In genomic region chr4:158090323-158090722, GRCh38 we compare ENCODE assay signal across 14 cellular contexts.
DNase-seq lines count a peak whose midpoint lies in the region; ATAC-seq and TF ChIP-seq lines count a peak whose summit lies in the region.
"Had no signal": no experiment of that assay in that cellular context is flagged by ENCODE, and none has a peak within 500 bp of the region (broad histone marks: within the 10 kb centered on the region; RNA-seq: fewer than 3 reads in every experiment).

No MANE protein-coding gene starts in this region.

- no peak overlapping the region for H3K4me3 Mint-ChIP-seq in osteocyte (ENCODE audit: unreplicated experiment)
- H3K4me3 Mint-ChIP-seq: activated naive CD8-positive, alpha-beta T cell treated with anti-CD3 and anti-CD28 coated beads, Interleukin-2, amount 10 ng/mL, durations not matched to agents 7 days and 5 days; neural progenitor cell; type B pancreatic cell had no signal

- H3K79me2 ChIP-seq in MM.1S (ENCODE audit: low read length): no peaks in the 10 kb centered on the region

- H3F3A ChIP-seq in MM.1S (ENCODE audit: insufficient read depth, low read length): no peaks in the 10 kb centered on the region

- H3K27ac Mint-ChIP-seq in osteocyte (ENCODE audit: unreplicated experiment): peak overlapping the region; percentile 35
- H3K27ac Mint-ChIP-seq: activated naive CD8-positive, alpha-beta T cell treated with anti-CD3 and anti-CD28 coated beads, Interleukin-2, amount 10 ng/mL, durations not matched to agents 7 days and 5 days; neural progenitor cell; type B pancreatic cell had no signal

- no peaks in the 10 kb centered on the region for H3K9me3 ChIP-seq in MM.1S (replicated peaks; ENCODE audit: insufficient read depth, low read length)

- DNase-seq in EH (ENCODE audit: low read depth) (peak; percentile 1), MM.1S (peak; percentile 10), dedifferentiated amniotic fluid mesenchymal stem cell (ENCODE audit: extremely low spot score) (peak; percentile 51), osteocyte (ENCODE audit: extremely low spot score, unreplicated experiment) (no peak), NCI-H2081 treated with DMSO at 0.1 percent for 48 hours (lab: John Stamatoyannopoulos, UW) (no peak)
- no peak for DNase-seq in activated CD4-positive, alpha-beta T cell treated with anti-CD3 and anti-CD28 coated beads, Interleukin-2, amount 50 U/mL, for 48 hours
- DNase-seq in NK-92 treated with Interleukin-12 subunit alpha and Interleukin-12 subunit beta, amount 100 ng/mL, for 24 hours (lab: John Stamatoyannopoulos, UW): no peak
- DNase-seq: activated CD8-positive, alpha-beta memory T cell treated with anti-CD3 and anti-CD28 coated beads, Interleukin-2, amount 50 U/mL, for 4 hours; activated naive CD8-positive, alpha-beta T cell treated with anti-CD3 and anti-CD28 coated beads, Interleukin-2, amount 10 ng/mL, durations not matched to agents 7 days and 5 days; effector CD4-positive, alpha-beta T cell; GOT3 had no signal

- H3K27me3 Mint-ChIP-seq in osteocyte (ENCODE audit: unreplicated experiment): no peaks in the 10 kb centered on the region
- H3K27me3 Mint-ChIP-seq: activated naive CD8-positive, alpha-beta T cell treated with anti-CD3 and anti-CD28 coated beads, Interleukin-2, amount 10 ng/mL, durations not matched to agents 7 days and 5 days; type B pancreatic cell had no signal

- peak overlapping the region; percentile 18 for H3K4me3 ChIP-seq in MM.1S (ENCODE audit: low read length)
- H3K4me3 ChIP-seq: neural progenitor cell had no signal

- peak overlapping the region; percentile 24 for H2AFZ ChIP-seq in MM.1S (ENCODE audit: low read length)
- H2AFZ ChIP-seq: neural progenitor cell had no signal

- H3K36me3 ChIP-seq in MM.1S (replicated peaks; ENCODE audit: insufficient read depth, low read length): no peaks in the 10 kb centered on the region
- H3K36me3 ChIP-seq: neural progenitor cell had no signal

- peak overlapping the region; percentile 44; the same call in 1 of the 2 replicates for H3K4me2 ChIP-seq in MM.1S (ENCODE audit: low read depth, low read length)
- H3K4me2 ChIP-seq: neural progenitor cell had no signal

- no peaks in the 10 kb centered on the region for H4K20me1 ChIP-seq in MM.1S (ENCODE audit: insufficient read depth, low read length)

- H3K4me1 ChIP-seq in MM.1S (ENCODE audit: low read length): no peaks in the 10 kb centered on the region
- H3K4me1 ChIP-seq: neural progenitor cell had no signal

- TF ChIP-seq CTCF in MM.1S (IDR thresholded peaks at IDR 0.05; ENCODE audit: low read length): no peak
- no peak for TF ChIP-seq CTCF in osteocyte (IDR thresholded peaks at IDR 0.05)

- H3K9me2 ChIP-seq in MM.1S (replicated peaks; ENCODE audit: insufficient read depth, low read length): no peaks in the 10 kb centered on the region

- H3K9ac ChIP-seq in MM.1S (ENCODE audit: low read length): peak overlapping the region; percentile 23; the same call in 1 of the 2 replicates
- H3K9ac ChIP-seq: neural progenitor cell had no signal

- H3K4me1 Mint-ChIP-seq in osteocyte (ENCODE audit: unreplicated experiment): peaks cover 11% of the 10 kb centered on the region
- H3K4me1 Mint-ChIP-seq: activated naive CD8-positive, alpha-beta T cell treated with anti-CD3 and anti-CD28 coated beads, Interleukin-2, amount 10 ng/mL, durations not matched to agents 7 days and 5 days had no signal

- no peaks in the 10 kb centered on the region for H3K36me3 Mint-ChIP-seq in osteocyte (ENCODE audit: unreplicated experiment)
- H3K36me3 Mint-ChIP-seq: activated naive CD8-positive, alpha-beta T cell treated with anti-CD3 and anti-CD28 coated beads, Interleukin-2, amount 10 ng/mL, durations not matched to agents 7 days and 5 days; neural progenitor cell; type B pancreatic cell had no signal

- H3K27me3 ChIP-seq in MM.1S (replicated peaks; ENCODE audit: insufficient read depth, low read length): no peaks in the 10 kb centered on the region

- H3K9me3 Mint-ChIP-seq in osteocyte (ENCODE audit: unreplicated experiment): no peaks in the 10 kb centered on the region
- H3K9me3 Mint-ChIP-seq: activated naive CD8-positive, alpha-beta T cell treated with anti-CD3 and anti-CD28 coated beads, Interleukin-2, amount 10 ng/mL, durations not matched to agents 7 days and 5 days; neural progenitor cell; type B pancreatic cell had no signal

- no peak for ATAC-seq in GM19467 (IDR thresholded peaks at IDR 0.05; ENCODE audit: unreplicated experiment)

- H3K27ac ChIP-seq in MM.1S (ENCODE audit: low read length): peak overlapping the region; percentile 59; the same call in 1 of the 2 replicates
- H3K27ac ChIP-seq: neural progenitor cell had no signal

Comparison
In these comparisons a context has a peak if more than half of its experiments do, and no peak if none do; other contexts are left out.
1. DNase-seq: peak in EH (single experiment), MM.1S (single experiment) and dedifferentiated amniotic fluid mesenchymal stem cell (single experiment); none in osteocyte (single experiment), activated CD4-positive, alpha-beta T cell treated with anti-CD3 and anti-CD28 coated beads, Interleukin-2, amount 50 U/mL, for 48 hours (0 of 2), NCI-H2081 treated with DMSO at 0.1 percent for 48 hours (single experiment) and NK-92 treated with Interleukin-12 subunit alpha and Interleukin-12 subunit beta, amount 100 ng/mL, for 24 hours (single experiment).